In the genomic region with DNA sequence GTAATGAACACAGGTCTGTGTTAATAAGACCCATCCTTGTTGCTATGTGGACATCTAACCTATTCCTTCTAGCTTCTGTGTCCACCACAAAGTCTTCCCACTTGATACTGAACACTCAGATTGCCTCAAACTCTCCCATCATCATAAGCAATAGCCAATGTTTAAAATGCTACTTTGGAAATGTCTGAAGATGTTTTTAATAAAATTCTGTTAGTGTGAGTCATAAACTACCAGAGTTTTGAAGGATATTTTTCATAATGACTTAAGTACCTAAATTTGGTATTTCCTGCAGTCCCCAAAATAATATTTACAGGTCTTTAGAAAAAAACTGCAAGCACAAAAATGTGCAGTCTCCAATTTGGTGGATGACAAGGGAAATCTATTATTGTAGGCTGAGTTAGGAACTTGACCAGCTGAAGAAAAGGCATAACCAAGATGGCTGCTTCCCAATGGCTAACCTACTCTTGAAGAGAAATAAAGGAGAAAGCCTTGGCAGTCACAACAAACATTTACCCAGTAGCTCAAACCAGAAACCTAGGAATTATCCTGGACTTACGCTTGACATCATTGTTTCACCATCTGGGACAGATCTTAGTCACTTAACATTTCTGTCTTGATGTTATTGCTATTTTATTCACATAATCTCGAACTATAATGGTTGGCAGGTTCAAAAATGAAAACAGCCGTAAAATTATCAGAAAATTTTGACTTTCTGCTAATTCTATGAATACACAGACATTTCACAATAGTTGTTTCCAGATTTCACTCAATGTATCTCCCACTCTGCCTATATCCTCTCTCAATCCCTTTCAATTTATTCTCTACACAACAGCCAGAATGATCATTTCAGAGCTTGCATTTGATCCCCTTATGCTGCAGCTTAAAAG, we compare ENCODE assay signal across 24 cellular contexts.
DNase-seq lines count a peak whose midpoint lies in the region; ATAC-seq, FAIRE-seq and TF ChIP-seq lines count a peak whose summit lies in the region.
"Had no signal": no experiment of that assay in that cellular context is flagged by ENCODE, and none has a peak within 500 bp of the region (broad histone marks: within the 10 kb centered on the region; RNA-seq: fewer than 3 reads in every experiment).

No MANE protein-coding gene starts in this region.

- intact Hi-C loops in dendritic cell treated with granulocyte-macrophage colony-stimulating factor and Interleukin-4, amounts not matched to agents 40 ng/mL and 50 ng/mL, for 4 days (cut with micrococcal nuclease): no loop called here
- intact Hi-C loops in upper lobe of right lung (cut with DNase I): no loop called here

- no peak for TF ChIP-seq CTCF in OCI-LY3 (IDR thresholded peaks at IDR 0.05; ENCODE audit: low read depth, low read length)
- TF ChIP-seq CTCF in upper lobe of right lung (IDR thresholded peaks at IDR 0.05): no peak

- peaks cover 63% of the 10 kb centered on the region for H3K4me1 ChIP-seq in OCI-LY3 (ENCODE audit: low read length)
- H3K4me1 ChIP-seq in mesendoderm (ENCODE audit: control insufficient read depth, low read depth, low read length): no peaks in the 10 kb centered on the region
- peaks cover 4% of the 10 kb centered on the region for H3K4me1 ChIP-seq in upper lobe of right lung
- H3K4me1 ChIP-seq in small intestine (ENCODE audit: control insufficient read depth in 2 of 2, insufficient read depth in 1 of 2, low read depth in 1 of 2, low read length in 1 of 2): no peaks in the 10 kb centered on the region
- H3K4me1 ChIP-seq: prostate gland had no signal

- peaks cover 32% of the 10 kb centered on the region for H4K20me1 ChIP-seq in OCI-LY3 (ENCODE audit: insufficient read depth, low read length)

- H3K4me3 ChIP-seq in OCI-LY3 (ENCODE audit: low read length) (peak overlapping the region; percentile 11; the same call in 1 of the 2 replicates), mesendoderm (ENCODE audit: low read length) (no peak overlapping the region), upper lobe of right lung (no peak overlapping the region), small intestine (ENCODE audit: low read depth in 1 of 2, low read length in 2 of 2) (no peak overlapping the region)
- H3K4me3 ChIP-seq: prostate gland, thoracic aorta had no signal

- H3K27me3 ChIP-seq in OCI-LY3 (ENCODE audit: low read depth, low read length) (no peaks in the 10 kb centered on the region), mesendoderm (ENCODE audit: insufficient read depth, low read length, poor library complexity) (no peaks in the 10 kb centered on the region), upper lobe of right lung (no peaks in the 10 kb centered on the region), small intestine (ENCODE audit: control insufficient read depth in 2 of 2, insufficient read depth in 2 of 2, low read length in 2 of 2) (no peaks in the 10 kb centered on the region)

- no peaks in the 10 kb centered on the region for H3K9me3 Mint-ChIP-seq in dendritic cell treated with granulocyte-macrophage colony-stimulating factor and Interleukin-4, amounts not matched to agents 40 ng/mL and 50 ng/mL, for 4 days
- no peaks in the 10 kb centered on the region for H3K9me3 Mint-ChIP-seq in activated CD8-positive, alpha-beta T cell treated with anti-CD3 and anti-CD28 coated beads, Interleukin-2, amount 10 ng/mL, durations not matched to agents 7 days and 5 days (ENCODE audit: insufficient read depth)
- H3K9me3 Mint-ChIP-seq: effector memory CD8-positive, alpha-beta T cell had no signal

- no peak overlapping the region for H2AFZ ChIP-seq in OCI-LY3 (ENCODE audit: low read depth, low read length)

- H3K9me3 ChIP-seq in OCI-LY3 (ENCODE audit: insufficient read depth, low read length): no peaks in the 10 kb centered on the region
- no peaks in the 10 kb centered on the region for H3K9me3 ChIP-seq in upper lobe of right lung
- H3K9me3 ChIP-seq in small intestine (ENCODE audit: control insufficient read depth, low read depth): peaks cover 1% of the 10 kb centered on the region
- H3K9me3 ChIP-seq: prostate gland, thoracic aorta had no signal

- H2AK5ac ChIP-seq in mesendoderm (ENCODE audit: low read length): no peak overlapping the region

- no peak for FAIRE-seq in small intestine (lab: Jason Lieb, UNC)
- FAIRE-seq: RCC 7860 had no signal

- peak overlapping the region; percentile 87 for H3K27ac ChIP-seq in OCI-LY3 (ENCODE audit: low read length)
- no peak overlapping the region for H3K27ac ChIP-seq in mesendoderm (ENCODE audit: low read depth, low read length)
- H3K27ac ChIP-seq in upper lobe of right lung: no peak overlapping the region
- no peak overlapping the region for H3K27ac ChIP-seq in small intestine (ENCODE audit: low read depth in 1 of 2, low read length in 1 of 2)
- H3K27ac ChIP-seq: prostate gland, thoracic aorta had no signal

- H3K4me1 Mint-ChIP-seq in dendritic cell treated with granulocyte-macrophage colony-stimulating factor and Interleukin-4, amounts not matched to agents 40 ng/mL and 50 ng/mL, for 4 days (ENCODE audit: low read depth): peaks cover 20% of the 10 kb centered on the region
- no peaks in the 10 kb centered on the region for H3K4me1 Mint-ChIP-seq in activated CD8-positive, alpha-beta T cell treated with anti-CD3 and anti-CD28 coated beads, Interleukin-2, amount 10 ng/mL, durations not matched to agents 7 days and 5 days (ENCODE audit: low read depth)
- H3K4me1 Mint-ChIP-seq: brain; CD4-positive, CD25-positive, alpha-beta regulatory T cell had no signal

- no peak overlapping the region for H2BK5ac ChIP-seq in mesendoderm (ENCODE audit: low read length)

- no peak overlapping the region for H3K18ac ChIP-seq in mesendoderm (ENCODE audit: low read length)

- peak overlapping the region; percentile 15 for H4K8ac ChIP-seq in mesendoderm (ENCODE audit: low read depth, low read length)

- H3K56ac ChIP-seq in mesendoderm (ENCODE audit: low read length): no peak overlapping the region

- no peak overlapping the region for H3K23ac ChIP-seq in mesendoderm (ENCODE audit: low read length)

- H2BK15ac ChIP-seq in mesendoderm (replicated peaks; ENCODE audit: low read depth): no peak overlapping the region

- H2BK120ac ChIP-seq in mesendoderm (ENCODE audit: low read depth, low read length): no peak overlapping the region

- CTCF ChIA-PET in activated CD8-positive, alpha-beta T cell treated with anti-CD3 and anti-CD28 coated beads, Interleukin-2, amount 10 ng/mL, durations not matched to agents 7 days and 5 days (lab: Charles Lee): interaction anchor here (1.0 kb wide), 1 partner anchor 117 kb away, joined by 3 read pairs; no protein-coding TSS in a partner anchor

- peaks cover 88% of the 10 kb centered on the region for H3K79me2 ChIP-seq in OCI-LY3 (ENCODE audit: low read length)
- no peaks in the 10 kb centered on the region for H3K79me2 ChIP-seq in mesendoderm (ENCODE audit: control insufficient read depth, insufficient read depth, low read length)

- no peak overlapping the region for H4K5ac ChIP-seq in mesendoderm (ENCODE audit: low read length)

- H3K4me3 Mint-ChIP-seq in dendritic cell treated with granulocyte-macrophage colony-stimulating factor and Interleukin-4, amounts not matched to agents 40 ng/mL and 50 ng/mL, for 4 days: no peak overlapping the region
- no peak overlapping the region for H3K4me3 Mint-ChIP-seq in activated CD8-positive, alpha-beta T cell treated with anti-CD3 and anti-CD28 coated beads, Interleukin-2, amount 10 ng/mL, durations not matched to agents 7 days and 5 days
- H3K4me3 Mint-ChIP-seq: activated naive CD8-positive, alpha-beta T cell treated with anti-CD3 and anti-CD28 coated beads, Interleukin-2, amount 10 ng/mL, durations not matched to agents 7 days and 5 days; brain; CD4-positive, CD25-positive, alpha-beta regulatory T cell; effector memory CD8-positive, alpha-beta T cell; WTC11 had no signal

- H3K27me3 Mint-ChIP-seq in dendritic cell treated with granulocyte-macrophage colony-stimulating factor and Interleukin-4, amounts not matched to agents 40 ng/mL and 50 ng/mL, for 4 days: peaks cover 12% of the 10 kb centered on the region
- H3K27me3 Mint-ChIP-seq in activated CD8-positive, alpha-beta T cell treated with anti-CD3 and anti-CD28 coated beads, Interleukin-2, amount 10 ng/mL, durations not matched to agents 7 days and 5 days (ENCODE audit: low read depth): peaks cover 29% of the 10 kb centered on the region

- no peaks in the 10 kb centered on the region for H3K36me3 Mint-ChIP-seq in dendritic cell treated with granulocyte-macrophage colony-stimulating factor and Interleukin-4, amounts not matched to agents 40 ng/mL and 50 ng/mL, for 4 days (ENCODE audit: low read depth)
- H3K36me3 Mint-ChIP-seq in activated CD8-positive, alpha-beta T cell treated with anti-CD3 and anti-CD28 coated beads, Interleukin-2, amount 10 ng/mL, durations not matched to agents 7 days and 5 days (ENCODE audit: low read depth): no peaks in the 10 kb centered on the region
- H3K36me3 Mint-ChIP-seq: brain; CD4-positive, CD25-positive, alpha-beta regulatory T cell; WTC11 had no signal

- no peak overlapping the region for H3K4ac ChIP-seq in mesendoderm (ENCODE audit: low read depth, low read length)

- WGBS in mesendoderm (ENCODE audit: extremely low coverage, insufficient coverage, low lambda C conversion rate): no CpG with 5 or more reads among the region's 3 CpGs
- WGBS in small intestine, 3 donors: 79 to 86% (median 80%) methylated on average over 3 of the region's 3 CpGs

- H3K9ac ChIP-seq in OCI-LY3 (ENCODE audit: low read length) (peak overlapping the region; percentile 58; the same call in 1 of the 2 replicates), mesendoderm (ENCODE audit: low read length) (no peak overlapping the region)

- H3K79me1 ChIP-seq in mesendoderm (ENCODE audit: low read length): no peaks in the 10 kb centered on the region

- peak overlapping the region; percentile 39 for H3K27ac Mint-ChIP-seq in dendritic cell treated with granulocyte-macrophage colony-stimulating factor and Interleukin-4, amounts not matched to agents 40 ng/mL and 50 ng/mL, for 4 days
- no peak overlapping the region for H3K27ac Mint-ChIP-seq in activated CD8-positive, alpha-beta T cell treated with anti-CD3 and anti-CD28 coated beads, Interleukin-2, amount 10 ng/mL, durations not matched to agents 7 days and 5 days
- H3K27ac Mint-ChIP-seq: activated naive CD8-positive, alpha-beta T cell treated with anti-CD3 and anti-CD28 coated beads, Interleukin-2, amount 10 ng/mL, durations not matched to agents 7 days and 5 days; brain; CD4-positive, CD25-positive, alpha-beta regulatory T cell; effector memory CD8-positive, alpha-beta T cell; WTC11 had no signal

- POLR2A ChIA-PET in activated CD8-positive, alpha-beta T cell treated with anti-CD3 and anti-CD28 coated beads, Interleukin-2, amount 10 ng/mL, durations not matched to agents 7 days and 5 days (lab: Charles Lee): no interaction called here

- peak overlapping the region; percentile 60 for H3K4me2 ChIP-seq in OCI-LY3 (ENCODE audit: low read length)
- no peak overlapping the region for H3K4me2 ChIP-seq in mesendoderm (ENCODE audit: low read length)

- no peak for ATAC-seq in upper lobe of right lung
- no peak for ATAC-seq in activated CD8-positive, alpha-beta T cell treated with anti-CD3 and anti-CD28 coated beads, Interleukin-2, amount 10 ng/mL, durations not matched to agents 7 days and 5 days
- ATAC-seq: effector memory CD8-positive, alpha-beta T cell; left ventricle myocardium superior; WTC11 had no signal

- H3K36me3 ChIP-seq in OCI-LY3 (replicated peaks; ENCODE audit: low read depth, low read length) (peaks cover 51% of the 10 kb centered on the region), mesendoderm (ENCODE audit: control insufficient read depth, insufficient read depth, low read length) (no peaks in the 10 kb centered on the region), upper lobe of right lung (no peaks in the 10 kb centered on the region), small intestine (ENCODE audit: control insufficient read depth in 2 of 2, insufficient read depth in 2 of 2, low read length in 2 of 2) (no peaks in the 10 kb centered on the region)
- H3K36me3 ChIP-seq: prostate gland, thoracic aorta had no signal

- DNase-seq in EL (peak; percentile 64), mesendoderm (no peak), upper lobe of right lung (no peak), small intestine (no peak)
- DNase-seq in activated CD8-positive, alpha-beta T cell treated with anti-CD3 and anti-CD28 coated beads, Interleukin-2, amount 10 ng/mL, durations not matched to agents 7 days and 5 days: no peak
- DNase-seq in activated effector memory CD4-positive, alpha-beta T cell treated with Interleukin-2 at 50 U/mL for 16 hours: no peak
- DNase-seq: activated CD4-positive, alpha-beta T cell treated with anti-CD3 and anti-CD28 coated beads, Interleukin-2, amount 50 U/mL, for 48 hours; activated naive CD8-positive, alpha-beta T cell treated with anti-CD3 and anti-CD28 coated beads, Interleukin-2, amount 10 ng/mL, durations not matched to agents 7 days and 5 days; CD4-positive, CD25-positive, alpha-beta regulatory T cell; DMS 273 treated with DMSO at 0.1 percent for 48 hours; effector memory CD8-positive, alpha-beta T cell; GDM1; left ventricle myocardium superior; NCI-H1092; NCI-H2081; stimulated activated CD4-positive, alpha-beta T cell treated with anti-CD3 and anti-CD28 coated beads, Interleukin-1b, Interleukin-23, amount 100 ng/mL, for 48 hours; stimulated activated naive CD4-positive, alpha-beta T cell had no signal
